In the genomic region with DNA sequence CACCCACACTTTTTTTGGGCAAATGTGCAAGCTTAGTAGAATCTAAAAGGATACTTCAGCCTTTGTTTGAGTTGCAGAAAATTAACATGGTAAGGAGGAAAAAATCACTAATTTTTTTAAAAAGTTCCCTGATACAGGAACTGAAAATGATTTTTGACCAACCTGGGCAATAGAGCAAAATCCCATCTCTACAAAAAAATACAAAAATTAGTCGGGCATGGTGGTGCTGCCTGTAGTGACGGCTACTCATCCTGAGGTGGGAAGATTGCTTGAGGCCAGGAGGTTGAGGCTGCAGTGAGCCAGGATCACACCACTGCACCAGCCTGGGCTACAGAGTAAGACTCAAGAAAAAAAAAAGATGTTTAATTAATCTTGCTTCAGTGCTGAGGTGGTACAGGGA, we compare ENCODE assay signal across 23 cellular contexts. TPM values are rescaled to one million over a fixed set of nuclear protein-coding genes. Genes with fewer than 3 reads are reported as not detected.
DNase-seq lines count a peak whose midpoint lies in the region; ATAC-seq, FAIRE-seq and TF ChIP-seq lines count a peak whose summit lies in the region.
"Had no signal": no experiment of that assay in that cellular context is flagged by ENCODE, and none has a peak within 500 bp of the region (broad histone marks: within the 10 kb centered on the region; RNA-seq: fewer than 3 reads in every experiment).

No MANE protein-coding gene starts in this region.

- no peak overlapping the region for H3K27ac ChIP-seq in esophagus muscularis mucosa (replicated peaks in 1 of 4)
- H3K27ac ChIP-seq: BLaER1 had no signal

- no peak for TF ChIP-seq EP300 in esophagus muscularis mucosa (IDR thresholded peaks at IDR 0.05)

- no peaks in the 10 kb centered on the region for H3K27me3 ChIP-seq in esophagus muscularis mucosa
- H3K27me3 ChIP-seq: BLaER1 had no signal

- H3K4me1 ChIP-seq in esophagus muscularis mucosa = no peaks in the 10 kb centered on the region
- H3K4me1 ChIP-seq: BLaER1 had no signal

- H3K27ac Mint-ChIP-seq in activated T-helper 2 cell treated with anti-CD3 and anti-CD28 coated beads, Interferon-gamma antibody, Interleukin-2, Interleukin-4, amounts not matched to agents 10 μg/mL and 5 μg/mL and 100 μg/mL, durations not matched to agents 14 hours and 24 hours and 36 hours = peak overlapping the region; percentile 24
- H3K27ac Mint-ChIP-seq in naive B cell (peak overlapping the region in 5 of 6 donors; percentile 36 to 91 (median 77)), HFFc6 (no peak overlapping the region)
- peak overlapping the region; percentile 77 for H3K27ac Mint-ChIP-seq in stimulated activated memory B cell treated with anti-CD40 and anti-IgM and Interleukin-4, amounts not matched to agents 10 μg/mL and 1 μg/mL and 100 μg/mL, for 72 hours

- 95% methylated on average over 2 of the region's 2 CpGs for WGBS in esophagus muscularis mucosa

- peaks cover 4% of the 10 kb centered on the region for H3K4me1 Mint-ChIP-seq in activated T-helper 2 cell treated with anti-CD3 and anti-CD28 coated beads, Interferon-gamma antibody, Interleukin-2, Interleukin-4, amounts not matched to agents 10 μg/mL and 5 μg/mL and 100 μg/mL, durations not matched to agents 14 hours and 24 hours and 36 hours (ENCODE audit: low read depth)
- H3K4me1 Mint-ChIP-seq in naive B cell = peaks cover 18 to 36% (median 23%) of the 10 kb centered on the region in 3 donors
- peaks cover 32% of the 10 kb centered on the region for H3K4me1 Mint-ChIP-seq in stimulated activated memory B cell treated with anti-CD40 and anti-IgM and Interleukin-4, amounts not matched to agents 10 μg/mL and 1 μg/mL and 100 μg/mL, for 72 hours
- no peaks in the 10 kb centered on the region for H3K4me1 Mint-ChIP-seq in HFFc6 (ENCODE audit: low read depth)

- peak in 1 of 2 donors; percentile 27 for ATAC-seq in naive B cell (ENCODE audit: low read depth in 2 of 2)
- peak; percentile 72 for ATAC-seq in stimulated activated memory B cell treated with anti-CD40 and anti-IgM and Interleukin-4, amounts not matched to agents 10 μg/mL and 1 μg/mL and 100 μg/mL, for 72 hours
- ATAC-seq: Right ventricle myocardium inferior had no signal

- no peaks in the 10 kb centered on the region for H3K27me3 Mint-ChIP-seq in activated T-helper 2 cell treated with anti-CD3 and anti-CD28 coated beads, Interferon-gamma antibody, Interleukin-2, Interleukin-4, amounts not matched to agents 10 μg/mL and 5 μg/mL and 100 μg/mL, durations not matched to agents 14 hours and 24 hours and 36 hours (ENCODE audit: low read depth)
- H3K27me3 Mint-ChIP-seq in naive B cell (no peaks in the 10 kb centered on the region), HFFc6 (ENCODE audit: insufficient read depth) (no peaks in the 10 kb centered on the region; the same call in 1 of the 2 replicates)
- no peaks in the 10 kb centered on the region for H3K27me3 Mint-ChIP-seq in stimulated activated memory B cell treated with anti-CD40 and anti-IgM and Interleukin-4, amounts not matched to agents 10 μg/mL and 1 μg/mL and 100 μg/mL, for 72 hours
- H3K27me3 Mint-ChIP-seq: CD8-positive, alpha-beta memory T cell had no signal

- intact Hi-C loops in activated T-helper 2 cell treated with anti-CD3 and anti-CD28 coated beads, Interferon-gamma antibody, Interleukin-2, Interleukin-4, amounts not matched to agents 10 μg/mL and 5 μg/mL and 100 μg/mL, durations not matched to agents 14 hours and 24 hours and 36 hours (cut with micrococcal nuclease) = no loop called here
- intact Hi-C loops in esophagus muscularis mucosa (cut with DNase I) = no loop called here

- no peak overlapping the region for H3K4me3 Mint-ChIP-seq in activated T-helper 2 cell treated with anti-CD3 and anti-CD28 coated beads, Interferon-gamma antibody, Interleukin-2, Interleukin-4, amounts not matched to agents 10 μg/mL and 5 μg/mL and 100 μg/mL, durations not matched to agents 14 hours and 24 hours and 36 hours (ENCODE audit: low read depth)
- H3K4me3 Mint-ChIP-seq in naive B cell (peak overlapping the region in 1 of 8 donors; percentile 62), HFFc6 (no peak overlapping the region)
- H3K4me3 Mint-ChIP-seq in stimulated activated memory B cell treated with anti-CD40 and anti-IgM and Interleukin-4, amounts not matched to agents 10 μg/mL and 1 μg/mL and 100 μg/mL, for 72 hours = peak overlapping the region; percentile 41
- H3K4me3 Mint-ChIP-seq: CD8-positive, alpha-beta memory T cell had no signal

- TF ChIP-seq POLR2A in GM12891 (IDR thresholded peaks at IDR 0.05; ENCODE audit: low read depth, low read length) (no peak), esophagus muscularis mucosa (IDR thresholded peaks at IDR 0.05; ENCODE audit: low read depth) (no peak)

- TF ChIP-seq CTCF in esophagus muscularis mucosa (IDR thresholded peaks at IDR 0.05) = no peak
- no peak for TF ChIP-seq CTCF in HFFc6 (IDR thresholded peaks at IDR 0.05)

- no peak overlapping the region for H3K4me3 ChIP-seq in esophagus muscularis mucosa
- H3K4me3 ChIP-seq: BLaER1 had no signal

- peaks cover 64% of the 10 kb centered on the region for H3K36me3 Mint-ChIP-seq in activated T-helper 2 cell treated with anti-CD3 and anti-CD28 coated beads, Interferon-gamma antibody, Interleukin-2, Interleukin-4, amounts not matched to agents 10 μg/mL and 5 μg/mL and 100 μg/mL, durations not matched to agents 14 hours and 24 hours and 36 hours (ENCODE audit: low read depth)
- H3K36me3 Mint-ChIP-seq in naive B cell (peaks cover 15 to 18% of the 10 kb centered on the region in 2 donors), HFFc6 (ENCODE audit: low read depth) (peaks cover 20% of the 10 kb centered on the region)
- H3K36me3 Mint-ChIP-seq in stimulated activated memory B cell treated with anti-CD40 and anti-IgM and Interleukin-4, amounts not matched to agents 10 μg/mL and 1 μg/mL and 100 μg/mL, for 72 hours = peaks cover 26% of the 10 kb centered on the region

- FAIRE-seq in GM12891 (lab: Jason Lieb, UNC) = no peak
- FAIRE-seq: GM19239, RCC 7860 had no signal

- H3K9me3 ChIP-seq in esophagus muscularis mucosa = no peaks in the 10 kb centered on the region
- H3K9me3 ChIP-seq: BLaER1 had no signal

- H3K36me3 ChIP-seq in esophagus muscularis mucosa = peaks cover 0 to 23% (median 5%) of the 10 kb centered on the region in 4 donors

- H3K9me3 Mint-ChIP-seq in activated T-helper 2 cell treated with anti-CD3 and anti-CD28 coated beads, Interferon-gamma antibody, Interleukin-2, Interleukin-4, amounts not matched to agents 10 μg/mL and 5 μg/mL and 100 μg/mL, durations not matched to agents 14 hours and 24 hours and 36 hours = no peaks in the 10 kb centered on the region
- H3K9me3 Mint-ChIP-seq in naive B cell = no peaks in the 10 kb centered on the region
- H3K9me3 Mint-ChIP-seq in stimulated activated memory B cell treated with anti-CD40 and anti-IgM and Interleukin-4, amounts not matched to agents 10 μg/mL and 1 μg/mL and 100 μg/mL, for 72 hours = no peaks in the 10 kb centered on the region
- no peaks in the 10 kb centered on the region for H3K9me3 Mint-ChIP-seq in HFFc6
- H3K9me3 Mint-ChIP-seq: CD8-positive, alpha-beta memory T cell had no signal

- DNase-seq in GM12891 (ENCODE audit: insufficient read length, low spot score) (no peak), naive B cell (no peak), esophagus muscularis mucosa (ENCODE audit: extremely low spot score) (no peak), NOMO-1 (lab: John Stamatoyannopoulos, UW; ENCODE audit: unreplicated experiment in 2 of 2) (no peak), HFFc6 (no peak)
- no peak for DNase-seq in activated T-helper 2 cell treated with anti-CD3 and anti-CD28 coated beads, Interferon-gamma antibody, Interleukin-2, Interleukin-4, amounts not matched to agents 10 μg/mL and 5 μg/mL and 100 μg/mL, durations not matched to agents 14 hours and 24 hours and 36 hours (ENCODE audit: low spot score)
- DNase-seq: Calu3; CD8-positive, alpha-beta memory T cell; DMS153; H7; Kasumi-1; NCI-H1417; NCI-H1694 treated with DMSO at 0.1 percent for 48 hours; NCI-H2081 treated with DMSO at 0.1 percent for 48 hours; NCI-H2171 treated with DMSO at 0.1 percent for 48 hours; NCI-H524 treated with DMSO at 0.1 percent for 48 hours; NCI-H82; OCI-M1 had no signal

TF ChIP-seq in GM12891, 5 proteins besides CTCF, POLR2A, EP300 and RAD21:
- TF ChIP-seq SPI1 (IDR thresholded peaks at IDR 0.05; ENCODE audit: low read depth, low read length) (peak; percentile 41; the same call in 1 of the 2 replicates), PAX5 (IDR thresholded peaks at IDR 0.05; ENCODE audit: insufficient read depth, low read length, severe bottlenecking) (no peak)

RNA-seq across cellular contexts. Expression of a gene that starts 10.6 kb away (rescaled TPM):
- polyA plus RNA-seq in GM12891 (2012; ENCODE audit: low read depth, missing spikeins) = 15.4 TPM
- 69.3 and 69.5 TPM in 2 replicates for total RNA-seq in activated T-helper 2 cell treated with anti-CD3 and anti-CD28 coated beads, Interferon-gamma antibody, Interleukin-2, Interleukin-4, amounts not matched to agents 10 μg/mL and 5 μg/mL and 100 μg/mL, durations not matched to agents 14 hours and 24 hours and 36 hours
- 10 to 100 TPM; 40.1 to 67.8 (median 48.2) TPM for polyA plus RNA-seq in naive B cell (ENCODE audit: low read depth in 6 of 6)
- 10 to 100 TPM; 13.2 to 23.5 (median 15.4) TPM for total RNA-seq in esophagus muscularis mucosa
- 10 to 100 TPM; 20.8 to 28.4 (median 25.3) TPM for total RNA-seq in HFFc6 (2021; fragmentation: NEBNext Ultra II Directional; extraction: Animal tissue kit (Norgen Biotek cat#: 25700))

RNA-seq across cellular contexts. Expression of a gene that starts 58.6 kb away (rescaled TPM):
- polyA plus RNA-seq in GM12891 (2012; ENCODE audit: low read depth, missing spikeins) = 17.6 TPM
- 57.2 and 57.4 TPM in 2 replicates for total RNA-seq in activated T-helper 2 cell treated with anti-CD3 and anti-CD28 coated beads, Interferon-gamma antibody, Interleukin-2, Interleukin-4, amounts not matched to agents 10 μg/mL and 5 μg/mL and 100 μg/mL, durations not matched to agents 14 hours and 24 hours and 36 hours
- polyA plus RNA-seq in naive B cell (ENCODE audit: low read depth in 6 of 6) = 10 to 100 TPM; 62.0 to 87.5 (median 70.8) TPM
- 10 to 100 TPM; 38.2 to 44.6 (median 41.8) TPM for total RNA-seq in esophagus muscularis mucosa
- 10 to 100 TPM; 46.0 to 65.2 (median 53.0) TPM for total RNA-seq in HFFc6 (2021; fragmentation: NEBNext Ultra II Directional; extraction: Animal tissue kit (Norgen Biotek cat#: 25700))
